Comparison of ENCODE assay signal across 1 cellular context in the genomic region with DNA sequence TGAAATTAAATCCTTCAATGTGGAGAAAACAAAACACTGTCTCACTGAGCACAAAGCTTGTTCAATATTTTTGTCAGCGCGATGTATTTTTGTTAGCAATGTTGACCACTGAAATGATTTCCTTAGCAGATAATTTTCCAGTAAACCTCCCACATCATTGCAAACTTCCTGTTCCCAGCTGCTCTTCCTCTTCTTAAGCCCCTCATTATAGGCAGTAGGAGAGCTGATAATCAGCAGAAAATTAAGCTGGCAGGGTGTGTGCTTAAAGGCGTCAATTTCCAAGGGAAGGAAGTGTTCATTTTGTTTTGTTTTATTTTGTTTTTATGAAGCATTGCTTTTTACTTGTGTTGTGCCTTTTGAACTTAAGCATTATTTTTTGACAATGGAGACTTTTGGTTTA.
TF ChIP-seq lines count a peak whose summit lies in the region.

No MANE protein-coding gene starts in this region.

TF ChIP-seq in K562, 482 proteins besides CTCF, POLR2A, EP300 and RAD21 (continued from another document and continues in another):
- TF ChIP-seq, protein P1, sequence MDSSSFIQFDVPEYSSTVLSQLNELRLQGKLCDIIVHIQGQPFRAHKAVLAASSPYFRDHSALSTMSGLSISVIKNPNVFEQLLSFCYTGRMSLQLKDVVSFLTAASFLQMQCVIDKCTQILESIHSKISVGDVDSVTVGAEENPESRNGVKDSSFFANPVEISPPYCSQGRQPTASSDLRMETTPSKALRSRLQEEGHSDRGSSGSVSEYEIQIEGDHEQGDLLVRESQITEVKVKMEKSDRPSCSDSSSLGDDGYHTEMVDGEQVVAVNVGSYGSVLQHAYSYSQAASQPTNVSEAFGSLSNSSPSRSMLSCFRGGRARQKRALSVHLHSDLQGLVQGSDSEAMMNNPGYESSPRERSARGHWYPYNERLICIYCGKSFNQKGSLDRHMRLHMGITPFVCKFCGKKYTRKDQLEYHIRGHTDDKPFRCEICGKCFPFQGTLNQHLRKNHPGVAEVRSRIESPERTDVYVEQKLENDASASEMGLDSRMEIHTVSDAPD (CRISPR knock-in tag; IDR thresholded peaks at IDR 0.05) = no peak
- peak; percentile 19; the same call in 1 of the 2 replicates for TF ChIP-seq ZEB2 (IDR thresholded peaks at IDR 0.05)
- TF ChIP-seq FOSL1 (tag; conservative IDR thresholded peaks at IDR 0.05) = peak; percentile 48
- 0 out of 2 replicates have a peak, but pooled peaks have one; percentile 22 for TF ChIP-seq HES1 (IDR thresholded peaks at IDR 0.05; ENCODE audit: low read depth)
- TF ChIP-seq ZNF707 (CRISPR knock-in tag; conservative IDR thresholded peaks at IDR 0.05) = no peak
- TF ChIP-seq KLF16 (IDR thresholded peaks at IDR 0.05) = peak; percentile 34; the same call in 1 of the 2 replicates
- no peak for TF ChIP-seq BRCA1 (IDR thresholded peaks at IDR 0.05)
- no peak for TF ChIP-seq BRCA1 (CRISPR knock-in tag; IDR thresholded peaks at IDR 0.05)
- peak; percentile 33; the same call in 1 of the 2 replicates for TF ChIP-seq JUND (IDR thresholded peaks at IDR 0.05; ENCODE audit: borderline replicate concordance, low read depth, low read length)
- peak; percentile 41; the same call in 1 of the 3 replicates for TF ChIP-seq JUND (tag; IDR thresholded peaks at IDR 0.05; ENCODE audit: borderline replicate concordance, low read depth, low read length)
- TF ChIP-seq, protein P2, sequence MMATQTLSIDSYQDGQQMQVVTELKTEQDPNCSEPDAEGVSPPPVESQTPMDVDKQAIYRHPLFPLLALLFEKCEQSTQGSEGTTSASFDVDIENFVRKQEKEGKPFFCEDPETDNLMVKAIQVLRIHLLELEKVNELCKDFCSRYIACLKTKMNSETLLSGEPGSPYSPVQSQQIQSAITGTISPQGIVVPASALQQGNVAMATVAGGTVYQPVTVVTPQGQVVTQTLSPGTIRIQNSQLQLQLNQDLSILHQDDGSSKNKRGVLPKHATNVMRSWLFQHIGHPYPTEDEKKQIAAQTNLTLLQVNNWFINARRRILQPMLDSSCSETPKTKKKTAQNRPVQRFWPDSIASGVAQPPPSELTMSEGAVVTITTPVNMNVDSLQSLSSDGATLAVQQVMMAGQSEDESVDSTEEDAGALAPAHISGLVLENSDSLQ (IDR thresholded peaks at IDR 0.05) = no peak
- TF ChIP-seq TEAD1 (CRISPR knock-in tag; IDR thresholded peaks at IDR 0.05) = no peak
- TF ChIP-seq MYBL2 (IDR thresholded peaks at IDR 0.05; ENCODE audit: low read depth) = no peak
- no peak for TF ChIP-seq MYBL2 (CRISPR knock-in tag; IDR thresholded peaks at IDR 0.05; ENCODE audit: borderline replicate concordance)
- no peak for TF ChIP-seq ZNF274 (IDR thresholded peaks at IDR 0.05; ENCODE audit: borderline replicate concordance, low read depth, low read length)
- TF ChIP-seq, protein P3, sequence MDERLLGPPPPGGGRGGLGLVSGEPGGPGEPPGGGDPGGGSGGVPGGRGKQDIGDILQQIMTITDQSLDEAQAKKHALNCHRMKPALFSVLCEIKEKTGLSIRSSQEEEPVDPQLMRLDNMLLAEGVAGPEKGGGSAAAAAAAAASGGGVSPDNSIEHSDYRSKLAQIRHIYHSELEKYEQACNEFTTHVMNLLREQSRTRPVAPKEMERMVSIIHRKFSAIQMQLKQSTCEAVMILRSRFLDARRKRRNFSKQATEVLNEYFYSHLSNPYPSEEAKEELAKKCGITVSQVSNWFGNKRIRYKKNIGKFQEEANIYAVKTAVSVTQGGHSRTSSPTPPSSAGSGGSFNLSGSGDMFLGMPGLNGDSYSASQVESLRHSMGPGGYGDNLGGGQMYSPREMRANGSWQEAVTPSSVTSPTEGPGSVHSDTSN (CRISPR knock-in tag; IDR thresholded peaks at IDR 0.05; ENCODE audit: low read depth) = no peak
- TF ChIP-seq, protein P3 (tag; conservative IDR thresholded peaks at IDR 0.05; ENCODE audit: low read depth) = no peak
- peak; percentile 33 for TF ChIP-seq CCNT2 (IDR thresholded peaks at IDR 0.05; ENCODE audit: borderline replicate concordance, extremely low read depth, insufficient read length, low read depth, low read length)
- no peak for TF ChIP-seq HNRNPLL (IDR thresholded peaks at IDR 0.05; ENCODE audit: low read depth, low read length, poor library complexity, severe bottlenecking)
- TF ChIP-seq FOXK2 (conservative IDR thresholded peaks at IDR 0.05 in 1 of 2, IDR thresholded peaks at IDR 0.05 in 1 of 2; ENCODE audit: low read depth in 2 of 2) = no peak
- TF ChIP-seq, protein P4, sequence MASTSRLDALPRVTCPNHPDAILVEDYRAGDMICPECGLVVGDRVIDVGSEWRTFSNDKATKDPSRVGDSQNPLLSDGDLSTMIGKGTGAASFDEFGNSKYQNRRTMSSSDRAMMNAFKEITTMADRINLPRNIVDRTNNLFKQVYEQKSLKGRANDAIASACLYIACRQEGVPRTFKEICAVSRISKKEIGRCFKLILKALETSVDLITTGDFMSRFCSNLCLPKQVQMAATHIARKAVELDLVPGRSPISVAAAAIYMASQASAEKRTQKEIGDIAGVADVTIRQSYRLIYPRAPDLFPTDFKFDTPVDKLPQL (IDR thresholded peaks at IDR 0.05; ENCODE audit: extremely low read depth, insufficient read length) = no peak
- no peak for TF ChIP-seq NCOA1 (IDR thresholded peaks at IDR 0.05; ENCODE audit: low read depth)
- TF ChIP-seq, protein P5, sequence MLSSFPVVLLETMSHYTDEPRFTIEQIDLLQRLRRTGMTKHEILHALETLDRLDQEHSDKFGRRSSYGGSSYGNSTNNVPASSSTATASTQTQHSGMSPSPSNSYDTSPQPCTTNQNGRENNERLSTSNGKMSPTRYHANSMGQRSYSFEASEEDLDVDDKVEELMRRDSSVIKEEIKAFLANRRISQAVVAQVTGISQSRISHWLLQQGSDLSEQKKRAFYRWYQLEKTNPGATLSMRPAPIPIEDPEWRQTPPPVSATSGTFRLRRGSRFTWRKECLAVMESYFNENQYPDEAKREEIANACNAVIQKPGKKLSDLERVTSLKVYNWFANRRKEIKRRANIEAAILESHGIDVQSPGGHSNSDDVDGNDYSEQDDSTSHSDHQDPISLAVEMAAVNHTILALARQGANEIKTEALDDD (IDR thresholded peaks at IDR 0.05) = no peak
- 0 out of 2 replicates have a peak, but pooled peaks have one; percentile 8 for TF ChIP-seq TAL1 (IDR thresholded peaks at IDR 0.05)
- TF ChIP-seq, protein P6, sequence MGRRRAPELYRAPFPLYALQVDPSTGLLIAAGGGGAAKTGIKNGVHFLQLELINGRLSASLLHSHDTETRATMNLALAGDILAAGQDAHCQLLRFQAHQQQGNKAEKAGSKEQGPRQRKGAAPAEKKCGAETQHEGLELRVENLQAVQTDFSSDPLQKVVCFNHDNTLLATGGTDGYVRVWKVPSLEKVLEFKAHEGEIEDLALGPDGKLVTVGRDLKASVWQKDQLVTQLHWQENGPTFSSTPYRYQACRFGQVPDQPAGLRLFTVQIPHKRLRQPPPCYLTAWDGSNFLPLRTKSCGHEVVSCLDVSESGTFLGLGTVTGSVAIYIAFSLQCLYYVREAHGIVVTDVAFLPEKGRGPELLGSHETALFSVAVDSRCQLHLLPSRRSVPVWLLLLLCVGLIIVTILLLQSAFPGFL (CRISPR knock-in tag; IDR thresholded peaks at IDR 0.05) = no peak
- TF ChIP-seq RBM17 (IDR thresholded peaks at IDR 0.05; ENCODE audit: borderline replicate concordance, low read depth, low read length) = no peak
- 0 out of 2 replicates have a peak, but pooled peaks have one; percentile 14 for TF ChIP-seq EP400 (IDR thresholded peaks at IDR 0.05)
- no peak for TF ChIP-seq GATA2 (CRISPR knock-in tag; IDR thresholded peaks at IDR 0.05)
- TF ChIP-seq CHD7 (IDR thresholded peaks at IDR 0.05; ENCODE audit: low read depth, low read length) = no peak
- peak; percentile 89 for TF ChIP-seq SPI1 (IDR thresholded peaks at IDR 0.05; ENCODE audit: borderline replicate concordance, low read depth, low read length)
- TF ChIP-seq ZNF280A (IDR thresholded peaks at IDR 0.05; ENCODE audit: low read depth, partially characterized antibody) = no peak
- no peak for TF ChIP-seq ZNF384 (IDR thresholded peaks at IDR 0.05; ENCODE audit: low read depth, low read length)
- peak; percentile 71 for TF ChIP-seq ETV1 (tag; conservative IDR thresholded peaks at IDR 0.05; ENCODE audit: low read depth)
- no peak for TF ChIP-seq RBM34 (IDR thresholded peaks at IDR 0.05; ENCODE audit: borderline replicate concordance, insufficient read depth, low read length)
- TF ChIP-seq NCOA2 (IDR thresholded peaks at IDR 0.05; ENCODE audit: partially characterized antibody in 2 of 2) = no peak
